14 cellular contexts compared by ENCODE assay signal in the genomic region with DNA sequence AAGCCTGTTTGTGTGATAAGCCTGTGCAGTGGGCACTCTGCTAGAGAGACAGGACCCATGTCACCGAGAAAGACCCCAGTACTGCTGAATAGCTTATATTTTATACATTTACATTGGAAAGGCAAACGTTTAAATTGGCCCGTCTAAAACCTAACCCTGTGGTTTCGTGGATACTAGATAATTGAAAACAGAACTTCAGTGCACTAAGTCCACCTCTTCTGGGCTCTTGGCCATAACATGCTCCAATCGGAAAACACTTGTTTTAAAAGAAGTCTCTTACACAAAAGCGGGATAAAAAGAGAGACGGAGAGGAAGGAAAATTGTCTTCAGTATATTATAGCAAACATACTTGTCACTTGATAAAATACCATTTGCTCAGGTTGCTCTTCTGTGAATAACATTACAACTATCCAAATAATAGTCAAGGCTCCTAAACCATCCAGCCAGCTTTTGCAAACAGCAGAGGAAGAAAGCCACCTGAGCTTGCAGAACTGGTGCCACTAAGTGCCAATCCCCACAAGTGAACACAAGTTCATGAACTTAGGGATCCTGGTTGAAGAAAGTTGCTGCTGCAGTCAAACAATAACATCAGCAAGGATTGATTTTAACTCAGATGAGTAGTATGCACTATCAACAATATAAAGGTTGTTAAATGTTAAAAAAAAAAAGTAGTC.
DNase-seq lines count a peak whose midpoint lies in the region; ATAC-seq, FAIRE-seq and TF ChIP-seq lines count a peak whose summit lies in the region.
"Had no signal": no experiment of that assay in that cellular context is flagged by ENCODE, and none has a peak within 500 bp of the region (broad histone marks: within the 10 kb centered on the region; RNA-seq: fewer than 3 reads in every experiment).

No MANE protein-coding gene starts in this region.

- no peak for TF ChIP-seq POLR2A in gastroesophageal sphincter (IDR thresholded peaks at IDR 0.05)

- peak overlapping the region; percentile 56 to 86 (median 66) for H3K27ac ChIP-seq in gastroesophageal sphincter
- H3K27ac ChIP-seq in smooth muscle cell (ENCODE audit: low read depth): peak overlapping the region; percentile 31
- H3K27ac ChIP-seq: parathyroid adenoma had no signal

- peaks cover 12% of the 10 kb centered on the region for H3F3A ChIP-seq in smooth muscle cell (ENCODE audit: low read depth)

- TF ChIP-seq CTCF in astrocyte of the cerebellum (IDR thresholded peaks at IDR 0.05; ENCODE audit: low read depth, low read length, missing control alignments): no peak
- no peak for TF ChIP-seq CTCF in gastroesophageal sphincter (IDR thresholded peaks at IDR 0.05)
- no peak for TF ChIP-seq CTCF in smooth muscle cell (IDR thresholded peaks at IDR 0.05; ENCODE audit: borderline replicate concordance, insufficient read depth, poor library complexity, severe bottlenecking)
- TF ChIP-seq CTCF in D721Med (IDR thresholded peaks at IDR 0.05; ENCODE audit: insufficient read depth, missing control alignments): no peak

- WGBS in gastroesophageal sphincter (ENCODE audit: low coverage in 1 of 2), 2 donors: 10 to 22% methylated on average over 6 to 7 of the region's 7 CpGs
- 54% methylated on average over 7 of the region's 7 CpGs for WGBS in smooth muscle cell (ENCODE audit: low lambda C conversion rate)

- H3K4me1 ChIP-seq in gastroesophageal sphincter (peaks cover 0 to 57% (median 15%) of the 10 kb centered on the region in 3 donors), smooth muscle cell (ENCODE audit: low read depth) (peaks cover 4% of the 10 kb centered on the region)
- H3K4me1 ChIP-seq: parathyroid adenoma had no signal

- H3K36me3 ChIP-seq in gastroesophageal sphincter (no peaks in the 10 kb centered on the region), smooth muscle cell (ENCODE audit: low read depth) (no peaks in the 10 kb centered on the region)
- H3K36me3 ChIP-seq: MG63 had no signal

- H4K20me1 ChIP-seq in smooth muscle cell (ENCODE audit: low read depth): no peaks in the 10 kb centered on the region

- FAIRE-seq in D721Med (lab: Jason Lieb, UNC): no peak

- H2AFZ ChIP-seq in smooth muscle cell (ENCODE audit: low read depth): no peak overlapping the region
- H2AFZ ChIP-seq: parathyroid adenoma had no signal

- no peaks in the 10 kb centered on the region for H3K79me2 ChIP-seq in smooth muscle cell (ENCODE audit: low read depth)
- H3K79me2 ChIP-seq: parathyroid adenoma had no signal

- H3K9ac ChIP-seq in smooth muscle cell (ENCODE audit: low read depth): no peak overlapping the region
- H3K9ac ChIP-seq: parathyroid adenoma had no signal

- H3K4me2 ChIP-seq in smooth muscle cell: peak overlapping the region; percentile 45

- DNase-seq in GM03348 (ENCODE audit: low spot score) (peak; percentile 54), astrocyte of the cerebellum (ENCODE audit: low read depth) (peak; percentile 63), smooth muscle cell (lab: John Stamatoyannopoulos, UW; ENCODE audit: unreplicated experiment) (no peak), D721Med (ENCODE audit: insufficient read length, low spot score) (no peak), HuH-7.5 (ENCODE audit: low spot score) (no peak), GDM1 (lab: John Stamatoyannopoulos, UW) (no peak)
- DNase-seq: activated CD4-positive, CD25-positive, alpha-beta regulatory T cell treated with anti-CD3 and anti-CD28 coated beads, Interleukin-2, amount 50 U/mL, for 72 hours; foreskin melanocyte; MG63; NCI-H2029; NCI-H526 treated with DMSO at 0.1 percent for 48 hours had no signal

- H3K27me3 ChIP-seq in gastroesophageal sphincter (no peaks in the 10 kb centered on the region), smooth muscle cell (ENCODE audit: low read depth) (no peaks in the 10 kb centered on the region)
- H3K27me3 ChIP-seq: MG63 had no signal

- ATAC-seq in gastroesophageal sphincter: no peak
- ATAC-seq: Panc1 had no signal

- no peak for TF ChIP-seq EP300 in gastroesophageal sphincter (IDR thresholded peaks at IDR 0.05)

- no peaks in the 10 kb centered on the region for H3K9me3 ChIP-seq in gastroesophageal sphincter
- no peaks in the 10 kb centered on the region for H3K9me3 ChIP-seq in smooth muscle cell (replicated peaks; ENCODE audit: low read depth)
- H3K9me3 ChIP-seq: MG63 had no signal

- in situ Hi-C loops in astrocyte of the cerebellum (cut with HindIII; ENCODE audit: low sequenced_read_pairs): no loop called here

- no peak overlapping the region for H3K4me3 ChIP-seq in astrocyte of the cerebellum (ENCODE audit: low read depth, low read length)
- no peak overlapping the region for H3K4me3 ChIP-seq in gastroesophageal sphincter
- H3K4me3 ChIP-seq in smooth muscle cell: no peak overlapping the region
- H3K4me3 ChIP-seq: MG63 had no signal

Comparison
In these comparisons a context has a peak if more than half of its experiments do, and no peak if none do; other contexts are left out.
1. DNase-seq: peak in GM03348 (single experiment) and astrocyte of the cerebellum (single experiment); none in smooth muscle cell (single experiment), D721Med (single experiment), HuH-7.5 (single experiment) and GDM1 (single experiment).